ENCODE assay signal across 27 cellular contexts in genomic region chr2:14661163-14661562, GRCh38. TPM values are rescaled to one million over a fixed set of nuclear protein-coding genes. Genes with fewer than 3 reads are reported as not detected.
"Had no signal": no experiment of that assay in that cellular context is flagged by ENCODE, and none has a peak within 500 bp of the region (broad histone marks: within the 10 kb centered on the region; RNA-seq: fewer than 3 reads in every experiment).

No MANE protein-coding gene starts in this region.

- DNase-seq: natural killer cell; occipital lobe; ovary; posterior cingulate gyrus; psoas muscle; right cardiac atrium; right lobe of liver; sigmoid colon; small intestine; stimulated activated CD4-positive, alpha-beta T cell treated with anti-CD3 and anti-CD28 coated beads, Interleukin-15, amount 100 ng/mL, for 24 hours; stimulated activated CD4-positive, alpha-beta T cell treated with anti-CD3 and anti-CD28 coated beads, Interleukin-4, amount 100 ng/mL, for 1 hour; stimulated activated CD4-positive, alpha-beta T cell treated with anti-CD3 and anti-CD28 coated beads, Interleukin-4, amount 100 ng/mL, for 4 hours; stimulated activated CD8-positive, alpha-beta memory T cell treated with anti-CD3 and anti-CD28 coated beads, Interleukin-4, amount 100 ng/mL, for 48 hours; stimulated activated naive CD4-positive, alpha-beta T cell; stimulated activated naive CD8-positive, alpha-beta T cell treated with anti-CD3 and anti-CD28 coated beads, Interleukin-15, Interleukin-2, amounts not matched to agents 100 U/mL and 50 U/mL, for 24 hours; stomach; thyroid gland; upper lobe of left lung had no signal

- H3K4me3 Mint-ChIP-seq: natural killer cell; nephron; neural progenitor cell; stimulated activated memory B cell treated with anti-CD40 and anti-IgM and Interleukin-4, amounts not matched to agents 10 μg/mL and 1 μg/mL and 100 μg/mL, for 72 hours had no signal

- H3K9ac ChIP-seq: neural progenitor cell, parathyroid adenoma had no signal

- H3K9me3 Mint-ChIP-seq: neural progenitor cell; stimulated activated memory B cell treated with anti-CD40 and anti-IgM and Interleukin-4, amounts not matched to agents 10 μg/mL and 1 μg/mL and 100 μg/mL, for 72 hours had no signal

- H3K27me3 ChIP-seq: neural progenitor cell, ovary, right lobe of liver, sigmoid colon, stomach, thyroid gland, tibial nerve, upper lobe of left lung, vagina had no signal

- H3K4me2 ChIP-seq: neural progenitor cell had no signal

- H3K9me3 ChIP-seq: ovary, psoas muscle, right lobe of liver, sigmoid colon, stomach, thoracic aorta, thyroid gland, tibial nerve, upper lobe of left lung, vagina had no signal

- H3K27ac ChIP-seq: neural progenitor cell, ovary, parathyroid adenoma, psoas muscle, right lobe of liver, sigmoid colon, stomach, thoracic aorta, thyroid gland, tibial nerve, upper lobe of left lung, vagina had no signal

- H3K36me3 ChIP-seq: neural progenitor cell, ovary, right lobe of liver, sigmoid colon, stomach, thoracic aorta, thyroid gland, tibial nerve, upper lobe of left lung, vagina had no signal

- H3K27me3 Mint-ChIP-seq: progenitor cell of endocrine pancreas had no signal

- FAIRE-seq: small intestine, urothelium cell line had no signal

- H3K27ac Mint-ChIP-seq: natural killer cell; nephron; neural progenitor cell; progenitor cell of endocrine pancreas; stimulated activated memory B cell treated with anti-CD40 and anti-IgM and Interleukin-4, amounts not matched to agents 10 μg/mL and 1 μg/mL and 100 μg/mL, for 72 hours had no signal

- H3K4me1 Mint-ChIP-seq: natural killer cell; nephron; stimulated activated memory B cell treated with anti-CD40 and anti-IgM and Interleukin-4, amounts not matched to agents 10 μg/mL and 1 μg/mL and 100 μg/mL, for 72 hours had no signal

- H2AFZ ChIP-seq: neural progenitor cell, parathyroid adenoma had no signal

- H3K4me1 ChIP-seq: neural progenitor cell, parathyroid adenoma, psoas muscle, right lobe of liver, sigmoid colon, stomach, thyroid gland, tibial nerve, upper lobe of left lung, vagina had no signal

- H3K4me3 ChIP-seq: neural progenitor cell, ovary, psoas muscle, right lobe of liver, sigmoid colon, stomach, thoracic aorta, thyroid gland, tibial nerve, upper lobe of left lung, vagina had no signal

- H3K79me2 ChIP-seq: parathyroid adenoma had no signal

- ATAC-seq: natural killer cell; psoas muscle; right cardiac atrium; right lobe of liver; stimulated activated memory B cell treated with anti-CD40 and anti-IgM and Interleukin-4, amounts not matched to agents 10 μg/mL and 1 μg/mL and 100 μg/mL, for 72 hours; stimulated activated naive CD8-positive, alpha-beta T cell treated with anti-CD3 and anti-CD28 coated beads, Interleukin-15, Interleukin-2, amounts not matched to agents 100 U/mL and 50 U/mL, for 24 hours had no signal

- H3K36me3 Mint-ChIP-seq: natural killer cell; neural progenitor cell; stimulated activated memory B cell treated with anti-CD40 and anti-IgM and Interleukin-4, amounts not matched to agents 10 μg/mL and 1 μg/mL and 100 μg/mL, for 72 hours had no signal

RNA-seq across cellular contexts. Expression of gene LRATD1, which starts 28.6 kb away (rescaled TPM):
- total RNA-seq: natural killer cell had no signal
